22 cellular contexts compared by ENCODE assay signal in the genomic region with DNA sequence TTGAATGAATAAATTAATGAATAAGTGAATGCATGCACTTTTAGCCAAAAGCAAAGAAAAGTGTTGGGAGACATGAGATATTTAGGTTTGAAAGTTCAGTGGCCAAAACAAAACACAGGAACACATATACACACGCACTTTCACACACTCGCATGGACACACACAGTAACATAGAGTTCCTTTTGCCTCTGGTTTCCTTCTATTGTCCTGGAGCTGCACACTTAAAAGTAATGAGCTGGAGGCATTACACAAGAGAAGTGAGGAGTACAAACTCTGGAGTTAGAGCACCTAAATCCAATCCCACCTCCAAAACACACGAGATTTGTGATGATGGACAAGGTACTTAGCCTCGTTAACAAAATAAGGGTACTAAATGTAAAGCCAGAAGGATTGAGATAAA. TPM values are rescaled to one million over a fixed set of nuclear protein-coding genes. Genes with fewer than 3 reads are reported as not detected.
DNase-seq lines count a peak whose midpoint lies in the region; FAIRE-seq and TF ChIP-seq lines count a peak whose summit lies in the region.
"Had no signal": no experiment of that assay in that cellular context is flagged by ENCODE, and none has a peak within 500 bp of the region (broad histone marks: within the 10 kb centered on the region; RNA-seq: fewer than 3 reads in every experiment).

No MANE protein-coding gene starts in this region.

- no peak for TF ChIP-seq POLR2A in vagina (IDR thresholded peaks at IDR 0.05)

- H3K27me3 ChIP-seq in vagina = no peaks in the 10 kb centered on the region
- H3K27me3 ChIP-seq: SJSA1 had no signal

- CTCF ChIA-PET in activated CD4-positive, alpha-beta memory T cell treated with anti-CD3 and anti-CD28 coated beads for 36 hours (lab: Charles Lee) = interaction anchor here (1.4 to 3.0 kb wide), 3 partner anchors 16 to 177 kb away, joined by 3 to 21 read pairs (median 14); partner anchors contain the start of gene PPA2
- CTCF ChIA-PET in activated CD4-positive, alpha-beta memory T cell treated with anti-CD3 and anti-CD28 coated beads, Interleukin-2, amount 10 ng/mL, durations not matched to agents 7 days and 5 days (lab: Charles Lee) = interaction anchor here (1.4 kb wide), 1 partner anchor 18 kb away, joined by 6 read pairs; the partner anchor contains the start of gene PPA2

- peaks cover 0 to 13% of the 10 kb centered on the region in 2 donors for H3K36me3 ChIP-seq in vagina

- TF ChIP-seq CTCF in vagina (IDR thresholded peaks at IDR 0.05) = no peak

- DNase-seq in activated CD4-positive, alpha-beta memory T cell treated with anti-CD3 and anti-CD28 coated beads for 36 hours = no peak
- no peak for DNase-seq in activated CD4-positive, alpha-beta memory T cell treated with anti-CD3 and anti-CD28 coated beads, Interleukin-2, amount 10 ng/mL, durations not matched to agents 7 days and 5 days
- no peak for DNase-seq in GM19239 (ENCODE audit: insufficient read length, low spot score)
- DNase-seq in dermis blood vessel endothelial cell = peak; percentile 52
- DNase-seq in lung microvascular endothelial cell (ENCODE audit: low read depth in 2 of 2) = peak; percentile 2 to 16
- no peak for DNase-seq in NCI-H345 (lab: John Stamatoyannopoulos, UW)
- DNase-seq in vagina (ENCODE audit: extremely low spot score in 2 of 2) = no peak
- DNase-seq: 8988T, ACHN, DMS153, DND-41, Karpas-422, NCI-H1105, NCI-H1436 treated with DMSO at 0.1 percent for 48 hours, NCI-H187 treated with DMSO at 0.1 percent for 48 hours, NCI-H2171 treated with DMSO at 0.1 percent for 48 hours, NCI-H446, NCI-H524 treated with DMSO at 0.1 percent for 48 hours, NCI-H774, PC-3 had no signal

- peaks cover 41% of the 10 kb centered on the region for H3K4me1 Mint-ChIP-seq in activated CD4-positive, alpha-beta memory T cell treated with anti-CD3 and anti-CD28 coated beads for 36 hours (ENCODE audit: low read depth)
- H3K4me1 Mint-ChIP-seq in activated CD4-positive, alpha-beta memory T cell treated with anti-CD3 and anti-CD28 coated beads, Interleukin-2, amount 10 ng/mL, durations not matched to agents 7 days and 5 days = peaks cover 19% of the 10 kb centered on the region

- no peaks in the 10 kb centered on the region for H3K9me3 ChIP-seq in vagina
- H3K9me3 ChIP-seq: SJSA1 had no signal

- intact Hi-C loops in activated CD4-positive, alpha-beta memory T cell treated with anti-CD3 and anti-CD28 coated beads for 36 hours (cut with micrococcal nuclease) = no loop called here
- intact Hi-C loops in vagina (cut with DNase I) = no loop called here

- H3K27me3 Mint-ChIP-seq in activated CD4-positive, alpha-beta memory T cell treated with anti-CD3 and anti-CD28 coated beads for 36 hours = no peaks in the 10 kb centered on the region
- no peaks in the 10 kb centered on the region for H3K27me3 Mint-ChIP-seq in activated CD4-positive, alpha-beta memory T cell treated with anti-CD3 and anti-CD28 coated beads, Interleukin-2, amount 10 ng/mL, durations not matched to agents 7 days and 5 days

- H3K27ac ChIP-seq in vagina = no peak overlapping the region
- H3K27ac ChIP-seq: SJSA1 had no signal

- H3K4me1 ChIP-seq in vagina = no peaks in the 10 kb centered on the region
- H3K4me1 ChIP-seq: SJSA1 had no signal

- H3K4me3 ChIP-seq in vagina = no peak overlapping the region
- H3K4me3 ChIP-seq: SJSA1 had no signal

- FAIRE-seq in GM19239 (lab: Jason Lieb, UNC) = peak; percentile 55
- FAIRE-seq: GM12892 had no signal

- H3K9me3 Mint-ChIP-seq in activated CD4-positive, alpha-beta memory T cell treated with anti-CD3 and anti-CD28 coated beads for 36 hours = no peaks in the 10 kb centered on the region
- H3K9me3 Mint-ChIP-seq in activated CD4-positive, alpha-beta memory T cell treated with anti-CD3 and anti-CD28 coated beads, Interleukin-2, amount 10 ng/mL, durations not matched to agents 7 days and 5 days = no peaks in the 10 kb centered on the region

- no peak overlapping the region for H3K4me3 Mint-ChIP-seq in activated CD4-positive, alpha-beta memory T cell treated with anti-CD3 and anti-CD28 coated beads for 36 hours
- no peak overlapping the region for H3K4me3 Mint-ChIP-seq in activated CD4-positive, alpha-beta memory T cell treated with anti-CD3 and anti-CD28 coated beads, Interleukin-2, amount 10 ng/mL, durations not matched to agents 7 days and 5 days

- peak overlapping the region; percentile 40 for H3K27ac Mint-ChIP-seq in activated CD4-positive, alpha-beta memory T cell treated with anti-CD3 and anti-CD28 coated beads for 36 hours
- H3K27ac Mint-ChIP-seq in activated CD4-positive, alpha-beta memory T cell treated with anti-CD3 and anti-CD28 coated beads, Interleukin-2, amount 10 ng/mL, durations not matched to agents 7 days and 5 days = no peak overlapping the region

- POLR2A ChIA-PET in activated CD4-positive, alpha-beta memory T cell treated with anti-CD3 and anti-CD28 coated beads for 36 hours (lab: Charles Lee) = no interaction called here
- POLR2A ChIA-PET in activated CD4-positive, alpha-beta memory T cell treated with anti-CD3 and anti-CD28 coated beads, Interleukin-2, amount 10 ng/mL, durations not matched to agents 7 days and 5 days (lab: Charles Lee) = no interaction called here

- H3K36me3 Mint-ChIP-seq in activated CD4-positive, alpha-beta memory T cell treated with anti-CD3 and anti-CD28 coated beads for 36 hours = peaks cover 45% of the 10 kb centered on the region
- peaks cover 39% of the 10 kb centered on the region for H3K36me3 Mint-ChIP-seq in activated CD4-positive, alpha-beta memory T cell treated with anti-CD3 and anti-CD28 coated beads, Interleukin-2, amount 10 ng/mL, durations not matched to agents 7 days and 5 days (ENCODE audit: low read depth)

RNA-seq across cellular contexts. Expression of gene PPA2, which starts 18.7 kb away (rescaled TPM):
- 100 to 1,000 TPM; 113 to 123 TPM for total RNA-seq in activated CD4-positive, alpha-beta memory T cell treated with anti-CD3 and anti-CD28 coated beads for 36 hours
- total RNA-seq in activated CD4-positive, alpha-beta memory T cell treated with anti-CD3 and anti-CD28 coated beads, Interleukin-2, amount 10 ng/mL, durations not matched to agents 7 days and 5 days = 10 to 100 TPM; 54.6 to 61.0 TPM
- total RNA-seq in dermis blood vessel endothelial cell = 67.1 and 86.4 TPM in 2 replicates
- total RNA-seq in lung microvascular endothelial cell = 34.9 and 45.1 TPM in 2 replicates
- 118 TPM for total RNA-seq in vagina

Comparison
In these comparisons a context has a peak if more than half of its experiments do, and no peak if none do; other contexts are left out.
1. DNase-seq: peak in dermis blood vessel endothelial cell (single experiment) and lung microvascular endothelial cell (2 of 2); none in activated CD4-positive, alpha-beta memory T cell treated with anti-CD3 and anti-CD28 coated beads for 36 hours (single experiment), activated CD4-positive, alpha-beta memory T cell treated with anti-CD3 and anti-CD28 coated beads, Interleukin-2, amount 10 ng/mL, durations not matched to agents 7 days and 5 days (single experiment), GM19239 (single experiment), NCI-H345 (single experiment) and vagina (0 of 2).